In the genomic region with DNA sequence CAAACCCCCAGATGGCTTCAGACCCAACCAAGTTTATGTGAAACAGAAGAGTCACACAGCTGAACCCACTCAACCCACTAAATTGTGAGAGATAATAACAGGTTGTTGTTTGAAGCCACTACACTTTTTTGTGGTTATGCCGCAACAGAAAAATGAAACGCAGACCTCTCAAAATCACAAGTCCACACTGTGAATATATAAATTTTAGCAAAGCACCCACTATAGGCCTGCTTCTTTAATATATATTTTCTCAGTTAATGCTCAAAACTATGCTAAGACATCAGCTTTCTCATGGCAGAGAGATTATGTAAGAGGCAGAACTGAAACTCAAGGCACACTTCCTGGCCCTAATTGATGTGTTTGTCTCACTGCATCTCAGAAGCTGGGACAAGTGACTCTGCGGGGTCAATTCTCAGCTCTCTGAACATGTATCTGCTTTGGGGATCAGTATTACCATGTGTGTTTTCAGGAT, we compare ENCODE assay signal across 1 cellular context.
A peak's percentile ranks its signal among the peaks of the same experiment; 100 is the strongest.
TF ChIP-seq lines count a peak whose summit lies in the region.

No MANE protein-coding gene starts in this region.

TF ChIP-seq in K562, 482 proteins besides CTCF, POLR2A, EP300 and RAD21 (continued from another document):
- TF ChIP-seq, protein P1, sequence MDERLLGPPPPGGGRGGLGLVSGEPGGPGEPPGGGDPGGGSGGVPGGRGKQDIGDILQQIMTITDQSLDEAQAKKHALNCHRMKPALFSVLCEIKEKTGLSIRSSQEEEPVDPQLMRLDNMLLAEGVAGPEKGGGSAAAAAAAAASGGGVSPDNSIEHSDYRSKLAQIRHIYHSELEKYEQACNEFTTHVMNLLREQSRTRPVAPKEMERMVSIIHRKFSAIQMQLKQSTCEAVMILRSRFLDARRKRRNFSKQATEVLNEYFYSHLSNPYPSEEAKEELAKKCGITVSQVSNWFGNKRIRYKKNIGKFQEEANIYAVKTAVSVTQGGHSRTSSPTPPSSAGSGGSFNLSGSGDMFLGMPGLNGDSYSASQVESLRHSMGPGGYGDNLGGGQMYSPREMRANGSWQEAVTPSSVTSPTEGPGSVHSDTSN (CRISPR knock-in tag; IDR thresholded peaks at IDR 0.05; ENCODE audit: low read depth), result no peak
- TF ChIP-seq, protein P1 (tag; conservative IDR thresholded peaks at IDR 0.05; ENCODE audit: low read depth), result 0 out of 2 replicates have a peak, but pooled peaks have one; percentile 9
- no peak for TF ChIP-seq ZNF79 (CRISPR knock-in tag; IDR thresholded peaks at IDR 0.05; ENCODE audit: low read depth)
